11 cellular contexts compared by ENCODE assay signal in genomic region chr15:42749266-42749665, GRCh38. TPM values are rescaled to one million over a fixed set of nuclear protein-coding genes. Genes with fewer than 3 reads are reported as not detected.
DNase-seq lines count a peak whose midpoint lies in the region; ATAC-seq and TF ChIP-seq lines count a peak whose summit lies in the region.
"Had no signal": no experiment of that assay in that cellular context is flagged by ENCODE, and none has a peak within 500 bp of the region (broad histone marks: within the 10 kb centered on the region; RNA-seq: fewer than 3 reads in every experiment).

No MANE protein-coding gene starts in this region.

- no peak for TF ChIP-seq EP300 in neural cell (conservative IDR thresholded peaks at IDR 0.05; ENCODE audit: poor library complexity, severe bottlenecking)

- no peak overlapping the region for H3K4me3 ChIP-seq in AG04450 (ENCODE audit: low read depth, low read length)
- H3K4me3 ChIP-seq in neural cell (ENCODE audit: low read length) = peak overlapping the region; percentile 45
- no peak overlapping the region for H3K4me3 ChIP-seq in thyroid gland (replicated peaks in 1 of 3)

- DNase-seq in AG04450 (ENCODE audit: low read depth, low spot score) = no peak
- DNase-seq in NCI-H2171 treated with DMSO at 0.1 percent for 48 hours (lab: John Stamatoyannopoulos, UW) = peak; percentile 78
- DNase-seq in NCI-H82 treated with DMSO at 0.1 percent for 48 hours (lab: John Stamatoyannopoulos, UW; ENCODE audit: unreplicated experiment) = peak; percentile 65
- DNase-seq in activated CD4-positive, alpha-beta T cell treated with anti-CD3 and anti-CD28 coated beads, Interleukin-2, amount 50 U/mL, for 48 hours = no peak
- no peak for DNase-seq in thyroid gland
- no peak for DNase-seq in stimulated activated naive CD8-positive, alpha-beta T cell treated with anti-CD3 and anti-CD28 coated beads, Interleukin-15, Interleukin-2, amounts not matched to agents 100 U/mL and 50 U/mL, for 24 hours
- DNase-seq: ACHN; CD4-positive, alpha-beta memory T cell had no signal

- no peak overlapping the region for H2AFZ ChIP-seq in neural cell (ENCODE audit: low read depth, low read length)

- H3K27me3 ChIP-seq in AG04450 (ENCODE audit: control insufficient read depth, insufficient read depth, low read length) (no peaks in the 10 kb centered on the region), neural cell (ENCODE audit: insufficient read depth, low read depth, low read length) (no peaks in the 10 kb centered on the region), thyroid gland (no peaks in the 10 kb centered on the region)

- H3K4me2 ChIP-seq in neural cell (ENCODE audit: low read length) = peak overlapping the region; percentile 6

- TF ChIP-seq POLR2A in thyroid gland (IDR thresholded peaks at IDR 0.05) = no peak

- H3K9ac ChIP-seq in neural cell (ENCODE audit: low read length) = peak overlapping the region; percentile 33

- TF ChIP-seq RAD21 in neural cell (conservative IDR thresholded peaks at IDR 0.05) = no peak

- CTCF ChIA-PET in AG04450 (lab: Charles Lee) = interaction anchor here (0.6 kb wide), 1 partner anchor 74 kb away, joined by 4 read pairs; no protein-coding TSS in a partner anchor

- H3K9me2 ChIP-seq in neural cell (ENCODE audit: insufficient read depth, low read length) = no peaks in the 10 kb centered on the region

- H3F3A ChIP-seq in neural cell (ENCODE audit: insufficient read depth, low read length, poor library complexity, severe bottlenecking) = peaks cover 4% of the 10 kb centered on the region

- intact Hi-C loops in thyroid gland (cut with DNase I) = no loop called here

- WGBS in thyroid gland, 2 donors = 100% methylated on average over 1 of the region's 1 CpG

- no peaks in the 10 kb centered on the region for H3K36me3 ChIP-seq in neural cell (ENCODE audit: insufficient read depth, low read length)
- H3K36me3 ChIP-seq in thyroid gland = peaks cover 0 to 4% of the 10 kb centered on the region in 2 donors

- H3K4me1 ChIP-seq in thyroid gland = no peaks in the 10 kb centered on the region

- H4K20me1 ChIP-seq in neural cell (ENCODE audit: insufficient read depth) = no peaks in the 10 kb centered on the region

- POLR2A ChIA-PET in AG04450 (lab: Yijun Ruan, JAX) = no interaction called here

- ATAC-seq in GM21786 (IDR thresholded peaks at IDR 0.05; ENCODE audit: unreplicated experiment) = no peak
- ATAC-seq in stimulated activated naive CD8-positive, alpha-beta T cell treated with anti-CD3 and anti-CD28 coated beads, Interleukin-15, Interleukin-2, amounts not matched to agents 100 U/mL and 50 U/mL, for 24 hours = no peak

- TF ChIP-seq CTCF in AG04450 (IDR thresholded peaks at IDR 0.05; ENCODE audit: low read depth, low read length) (no peak), neural cell (IDR thresholded peaks at IDR 0.05; ENCODE audit: poor library complexity, severe bottlenecking) (no peak), thyroid gland (IDR thresholded peaks at IDR 0.05) (no peak)

- H3K79me2 ChIP-seq in neural cell (replicated peaks; ENCODE audit: insufficient read depth, low read length) = no peaks in the 10 kb centered on the region

- H3K9me3 ChIP-seq in AG04450 (ENCODE audit: control insufficient read depth, insufficient read depth, low read length) (no peaks in the 10 kb centered on the region; the same call in 1 of the 2 replicates), neural cell (ENCODE audit: low read length) (no peaks in the 10 kb centered on the region), thyroid gland (no peaks in the 10 kb centered on the region)

- H3K27ac ChIP-seq in AG04450 (ENCODE audit: low read depth, low read length) = peak overlapping the region; percentile 42
- H3K27ac ChIP-seq in neural cell (ENCODE audit: low read length) = peak overlapping the region; percentile 80
- H3K27ac ChIP-seq in thyroid gland = no peak overlapping the region
- H3K27ac ChIP-seq: C4-2B had no signal

TF ChIP-seq in neural cell, 6 proteins besides CTCF, POLR2A, EP300 and RAD21:
- TF ChIP-seq REST (IDR thresholded peaks at IDR 0.05; ENCODE audit: borderline replicate concordance) (peak; percentile 89), EZH2 (IDR thresholded peaks at IDR 0.05; ENCODE audit: borderline replicate concordance, insufficient read depth, low read length, poor library complexity, severe bottlenecking) (no peak)
TF ChIP-seq in neural cell: peak in this region for 1.

RNA-seq across cellular contexts. Expression of gene CDAN1, which starts 12.3 kb away (rescaled TPM):
- polyA plus RNA-seq in AG04450 (2011; rRNA removed) (3.9 and 4.4 TPM in 2 replicates), neural cell (14.4 and 16.8 TPM in 2 replicates)
- 6.7 and 6.8 TPM in 2 replicates for polyA minus RNA-seq in AG04450 (2011; rRNA and poly(A)+ RNA removed)
- polyA minus RNA-seq in neural cell = 11.0 and 11.7 TPM in 2 replicates
- 10 to 100 TPM in 3 of 4 donors, 1 to 10 TPM in 1; 9.4 to 15.9 (median 12.6) TPM for total RNA-seq in thyroid gland

Comparison
In these comparisons a context has a peak if more than half of its experiments do, and no peak if none do; other contexts are left out.
1. DNase-seq: peak in NCI-H2171 treated with DMSO at 0.1 percent for 48 hours (single experiment) and NCI-H82 treated with DMSO at 0.1 percent for 48 hours (single experiment); none in AG04450 (single experiment), activated CD4-positive, alpha-beta T cell treated with anti-CD3 and anti-CD28 coated beads, Interleukin-2, amount 50 U/mL, for 48 hours (0 of 2), thyroid gland (0 of 2) and stimulated activated naive CD8-positive, alpha-beta T cell treated with anti-CD3 and anti-CD28 coated beads, Interleukin-15, Interleukin-2, amounts not matched to agents 100 U/mL and 50 U/mL, for 24 hours (single experiment).
2. H3K27ac ChIP-seq: peak in AG04450 (single experiment) and neural cell (single experiment); none in thyroid gland (0 of 3).